ENCODE assay signal across 8 cellular contexts in the genomic region with DNA sequence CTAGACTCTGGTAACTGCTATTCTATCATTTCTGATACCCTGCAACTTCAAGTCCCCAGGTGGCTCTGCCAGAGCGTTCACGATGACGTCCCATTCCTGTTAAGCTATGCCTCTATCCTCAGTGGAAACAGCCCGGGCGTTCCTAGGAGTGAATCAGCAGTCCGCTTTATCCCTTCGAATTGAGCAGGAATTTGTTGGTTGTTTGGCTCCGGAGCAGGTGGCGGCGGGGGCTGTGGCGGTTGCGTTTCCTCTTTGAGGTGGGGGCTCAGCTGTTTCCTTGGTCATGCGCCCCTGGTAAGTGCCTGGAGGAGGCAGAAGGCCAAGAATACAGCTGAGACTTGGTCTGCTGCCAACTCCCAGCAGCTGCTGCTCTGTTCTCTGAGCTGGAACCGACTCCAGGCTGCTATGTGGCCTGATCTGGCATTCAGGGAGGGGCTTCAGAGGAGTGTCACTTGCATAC. TPM values are rescaled to one million over a fixed set of nuclear protein-coding genes. Genes with fewer than 3 reads are reported as not detected.
A peak's percentile ranks its signal among the peaks of the same experiment; 100 is the strongest.
DNase-seq lines count a peak whose midpoint lies in the region; ATAC-seq and TF ChIP-seq lines count a peak whose summit lies in the region.

No MANE protein-coding gene starts in this region.

- no peaks in the 10 kb centered on the region for H3K9me3 ChIP-seq in prostate gland

- TF ChIP-seq POLR2A in prostate gland (IDR thresholded peaks at IDR 0.05) = no peak

- H3K4me3 Mint-ChIP-seq in HFFc6 = no peak overlapping the region

- ATAC-seq in GM18858 (IDR thresholded peaks at IDR 0.05; ENCODE audit: unreplicated experiment) (peak; percentile 70), HG03432 (IDR thresholded peaks at IDR 0.05; ENCODE audit: unreplicated experiment) (peak; percentile 87)

- no peaks in the 10 kb centered on the region for H3K36me3 Mint-ChIP-seq in HFFc6 (ENCODE audit: low read depth)

- no peak overlapping the region for H3K27ac Mint-ChIP-seq in HFFc6

- H3K27me3 Mint-ChIP-seq in HFFc6 (ENCODE audit: insufficient read depth) = peaks cover 2% of the 10 kb centered on the region

- H3K9me3 Mint-ChIP-seq in HFFc6 = peaks cover 47% of the 10 kb centered on the region

- H3K36me3 ChIP-seq in prostate gland = no peaks in the 10 kb centered on the region

- no peak overlapping the region for H3K4me3 ChIP-seq in fibroblast of villous mesenchyme (ENCODE audit: low read depth, low read length)
- H3K4me3 ChIP-seq in prostate gland = no peak overlapping the region

- no peak overlapping the region for H3K27ac ChIP-seq in prostate gland

- WGBS in prostate gland = 7% methylated on average over 14 of the region's 14 CpGs

- peaks cover 3% of the 10 kb centered on the region for H3K4me1 ChIP-seq in prostate gland (replicated peaks)

- intact Hi-C loops in posterior cingulate gyrus (cut with DNase I) (no loop called here), prostate gland (cut with DNase I) (no loop called here)

- TF ChIP-seq CTCF in fibroblast of villous mesenchyme (IDR thresholded peaks at IDR 0.05; ENCODE audit: insufficient read depth, low read depth, low read length) (no peak), HFFc6 (IDR thresholded peaks at IDR 0.05) (no peak), prostate gland (IDR thresholded peaks at IDR 0.05) (no peak)

- no peaks in the 10 kb centered on the region for H3K4me1 Mint-ChIP-seq in HFFc6 (ENCODE audit: low read depth)

- DNase-seq in NCI-H82 (lab: John Stamatoyannopoulos, UW) = peak; percentile 98
- DNase-seq in fibroblast of villous mesenchyme (ENCODE audit: low read depth) = peak; percentile 3
- peak; percentile 77 to 97 (median 80) for DNase-seq in posterior cingulate gyrus
- no peak for DNase-seq in HFFc6
- DNase-seq in activated naive CD4-positive, alpha-beta T cell treated with Interleukin-2 at 50 U/mL for 16 hours = no peak
- DNase-seq in prostate gland (ENCODE audit: low spot score) = no peak

- no peaks in the 10 kb centered on the region for H3K27me3 ChIP-seq in prostate gland (replicated peaks; ENCODE audit: insufficient read depth)

RNA-seq across cellular contexts. Expression of gene ARPP21, which starts 25.2 kb away (rescaled TPM):
- total RNA-seq in fibroblast of villous mesenchyme (not detected in 2 replicates), prostate gland (1 to 10 TPM in 1 of 2 donors, not detected in 1; 8.1 TPM)
- not detected for total RNA-seq in HFFc6 (2021; fragmentation: NEBNext Ultra II Directional; extraction: Animal tissue kit (Norgen Biotek cat#: 25700))

Comparison
In these comparisons a context has a peak if more than half of its experiments do, and no peak if none do; other contexts are left out.
1. DNase-seq: peak in NCI-H82 (single experiment), fibroblast of villous mesenchyme (single experiment) and posterior cingulate gyrus (10 of 10); none in HFFc6 (single experiment), activated naive CD4-positive, alpha-beta T cell treated with Interleukin-2 at 50 U/mL for 16 hours (single experiment) and prostate gland (single experiment).